ENCODE assay signal across 11 cellular contexts in the genomic region with DNA sequence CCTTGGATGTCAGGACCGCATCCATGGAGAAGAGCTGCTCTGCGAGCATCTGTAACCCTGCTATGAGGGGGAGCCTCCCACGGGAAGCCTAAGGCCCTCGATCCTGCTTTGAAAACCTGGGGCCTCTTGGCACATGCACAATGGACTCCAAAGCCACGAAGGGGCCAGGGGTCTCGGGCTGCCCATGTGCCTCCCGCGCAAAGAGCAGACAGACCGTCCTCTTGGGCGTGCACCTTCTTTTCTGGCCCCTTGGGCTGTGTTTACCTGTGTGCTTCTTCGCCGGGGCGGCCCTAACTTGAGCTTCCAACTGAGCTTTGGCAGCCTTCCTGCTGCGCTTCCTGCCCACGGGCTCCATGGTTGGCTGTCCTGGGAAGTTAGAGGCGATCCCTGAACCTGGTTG. TPM values are rescaled to one million over a fixed set of nuclear protein-coding genes. Genes with fewer than 3 reads are reported as not detected.
"Had no signal": no experiment of that assay in that cellular context is flagged by ENCODE, and none has a peak within 500 bp of the region (broad histone marks: within the 10 kb centered on the region; RNA-seq: fewer than 3 reads in every experiment).

No MANE protein-coding gene starts in this region.

RNA-seq across cellular contexts. Expression of gene FAM9A, which starts 2.5 kb away (rescaled TPM):
- total RNA-seq: OCI-LY7, PC-3, PC-9, Peyer's patch, Right ventricle myocardium inferior, Right ventricle myocardium superior, RPMI7951, SJCRH30, SJSA1, SK-MEL-5 had no signal
- polyA plus RNA-seq: SK-N-SH had no signal
